22 cellular contexts compared by ENCODE assay signal in the genomic region with DNA sequence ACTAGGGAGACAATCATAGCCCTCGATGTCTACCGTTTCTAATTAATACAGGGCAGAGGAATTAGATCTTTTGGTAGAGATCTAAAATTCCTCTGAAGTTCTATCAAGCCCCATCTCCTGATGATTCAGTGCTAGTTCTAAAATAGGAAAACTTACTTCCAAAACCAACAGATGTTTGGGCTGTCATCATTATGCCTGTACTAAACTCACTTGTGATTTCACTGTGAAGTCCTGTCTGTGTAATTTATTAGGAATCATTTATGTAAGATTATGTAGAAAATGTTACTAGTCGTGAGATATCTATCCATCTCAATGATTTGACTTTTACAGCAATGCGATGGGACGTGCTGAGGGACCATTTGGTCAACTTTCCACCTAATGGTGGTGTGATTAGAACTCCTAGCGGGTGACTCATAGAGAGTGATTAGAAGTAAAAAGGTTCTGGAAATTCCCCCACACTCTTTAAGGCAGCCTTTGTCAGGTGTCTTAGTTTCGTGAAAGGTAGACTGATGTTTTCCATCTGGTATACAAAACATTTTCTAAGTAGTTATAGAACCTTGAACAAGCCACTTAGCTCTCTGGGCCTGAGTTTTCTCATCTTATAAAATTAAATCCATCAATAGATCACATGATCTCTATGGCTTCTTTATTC. TPM values are rescaled to one million over a fixed set of nuclear protein-coding genes. Genes with fewer than 3 reads are reported as not detected.
DNase-seq lines count a peak whose midpoint lies in the region; ATAC-seq, FAIRE-seq and TF ChIP-seq lines count a peak whose summit lies in the region.
"Had no signal": no experiment of that assay in that cellular context is flagged by ENCODE, and none has a peak within 500 bp of the region (broad histone marks: within the 10 kb centered on the region; RNA-seq: fewer than 3 reads in every experiment).

No MANE protein-coding gene starts in this region.

- no peaks in the 10 kb centered on the region for H3K27me3 Mint-ChIP-seq in activated naive CD4-positive, alpha-beta T cell treated with anti-CD3 and anti-CD28 coated beads, Interleukin-2, amount 50 U/mL, for 24 hours
- H3K27me3 Mint-ChIP-seq in CD4-positive, alpha-beta T cell, result no peaks in the 10 kb centered on the region
- H3K27me3 Mint-ChIP-seq: activated CD4-positive, alpha-beta memory T cell treated with anti-CD3 and anti-CD28 coated beads for 36 hours; T-cell had no signal

- H3K4me1 ChIP-seq in foreskin keratinocyte (peaks cover 45% of the 10 kb centered on the region), thyroid gland (peaks cover 43 to 54% of the 10 kb centered on the region in 2 donors)
- H3K4me1 ChIP-seq: psoas muscle had no signal

- TF ChIP-seq POLR2A in thyroid gland (IDR thresholded peaks at IDR 0.05), result no peak

- H3K4me1 Mint-ChIP-seq in activated naive CD4-positive, alpha-beta T cell treated with anti-CD3 and anti-CD28 coated beads, Interleukin-2, amount 50 U/mL, for 24 hours, result peaks cover 58% of the 10 kb centered on the region
- H3K4me1 Mint-ChIP-seq in CD4-positive, alpha-beta T cell (ENCODE audit: low read depth), result peaks cover 21% of the 10 kb centered on the region

- H3K4me3 ChIP-seq in thyroid gland (replicated peaks in 1 of 3), result no peak overlapping the region
- H3K4me3 ChIP-seq: psoas muscle, spleen had no signal

- peak; percentile 40 for FAIRE-seq in RCC 7860 (lab: Jason Lieb, UNC)
- FAIRE-seq: frontal cortex had no signal

- CTCF ChIA-PET in CD4-positive, alpha-beta T cell (lab: Charles Lee), result no interaction called here

- peak overlapping the region; percentile 87 for H3K27ac Mint-ChIP-seq in activated naive CD4-positive, alpha-beta T cell treated with anti-CD3 and anti-CD28 coated beads, Interleukin-2, amount 50 U/mL, for 24 hours
- no peak overlapping the region for H3K27ac Mint-ChIP-seq in CD4-positive, alpha-beta T cell
- H3K27ac Mint-ChIP-seq: activated CD4-positive, alpha-beta memory T cell treated with anti-CD3 and anti-CD28 coated beads for 36 hours; activated T-cell treated with anti-CD3 and anti-CD28 coated beads, Interleukin-2, amount 50 U/mL, for 72 hours; CD8-positive, alpha-beta T cell; T-cell had no signal

- ATAC-seq in foreskin keratinocyte, result no peak
- no peak for ATAC-seq in GM19035 (IDR thresholded peaks at IDR 0.05; ENCODE audit: unreplicated experiment)
- ATAC-seq in CD4-positive, alpha-beta T cell (ENCODE audit: poor library complexity), result no peak
- ATAC-seq: CD8-positive, alpha-beta T cell; psoas muscle; T-cell had no signal

- 91 to 96% methylated on average over 7 of the region's 7 CpGs for WGBS in thyroid gland, 2 donors

- no peak for TF ChIP-seq CTCF in foreskin keratinocyte (conservative IDR thresholded peaks at IDR 0.05)
- TF ChIP-seq CTCF in thyroid gland (IDR thresholded peaks at IDR 0.05), result no peak
- TF ChIP-seq CTCF in CD4-positive, alpha-beta T cell (IDR thresholded peaks at IDR 0.05), result no peak

- H3K36me3 ChIP-seq in thyroid gland, result no peaks in the 10 kb centered on the region
- H3K36me3 ChIP-seq: spleen had no signal

- POLR2A ChIA-PET in CD4-positive, alpha-beta T cell (lab: Charles Lee), result interaction anchor here (0.6 kb wide), 1 partner anchor 1037 kb away, joined by 4 read pairs; no protein-coding TSS in a partner anchor

- no peaks in the 10 kb centered on the region for H3K9me3 Mint-ChIP-seq in activated naive CD4-positive, alpha-beta T cell treated with anti-CD3 and anti-CD28 coated beads, Interleukin-2, amount 50 U/mL, for 24 hours
- H3K9me3 Mint-ChIP-seq in CD4-positive, alpha-beta T cell, result no peaks in the 10 kb centered on the region
- H3K9me3 Mint-ChIP-seq: activated CD4-positive, alpha-beta memory T cell treated with anti-CD3 and anti-CD28 coated beads for 36 hours; activated T-cell treated with anti-CD3 and anti-CD28 coated beads, Interleukin-2, amount 50 U/mL, for 72 hours; CD8-positive, alpha-beta T cell; T-cell had no signal

- no peak overlapping the region for H3K4me3 Mint-ChIP-seq in activated naive CD4-positive, alpha-beta T cell treated with anti-CD3 and anti-CD28 coated beads, Interleukin-2, amount 50 U/mL, for 24 hours
- no peak overlapping the region for H3K4me3 Mint-ChIP-seq in CD4-positive, alpha-beta T cell
- H3K4me3 Mint-ChIP-seq: activated CD4-positive, alpha-beta memory T cell treated with anti-CD3 and anti-CD28 coated beads for 36 hours; activated T-cell treated with anti-CD3 and anti-CD28 coated beads, Interleukin-2, amount 50 U/mL, for 72 hours; CD8-positive, alpha-beta T cell; neural crest cell; T-cell had no signal

- H3K36me3 Mint-ChIP-seq in activated naive CD4-positive, alpha-beta T cell treated with anti-CD3 and anti-CD28 coated beads, Interleukin-2, amount 50 U/mL, for 24 hours, result no peaks in the 10 kb centered on the region
- no peaks in the 10 kb centered on the region for H3K36me3 Mint-ChIP-seq in CD4-positive, alpha-beta T cell (ENCODE audit: low read depth)
- H3K36me3 Mint-ChIP-seq: activated CD4-positive, alpha-beta memory T cell treated with anti-CD3 and anti-CD28 coated beads for 36 hours; CD8-positive, alpha-beta T cell; T-cell had no signal

- DNase-seq in activated naive CD4-positive, alpha-beta T cell treated with anti-CD3 and anti-CD28 coated beads, Interleukin-2, amount 50 U/mL, for 16 hours, result no peak
- DNase-seq in RCC 7860 (ENCODE audit: low spot score), result no peak
- DNase-seq in foreskin keratinocyte, result peak in 1 of 2 donors; percentile 30
- no peak for DNase-seq in thyroid gland
- no peak for DNase-seq in CD4-positive, alpha-beta T cell
- DNase-seq in epidermal melanocyte (ENCODE audit: insufficient read length, low spot score), result no peak
- DNase-seq: ACHN; activated CD4-positive, alpha-beta memory T cell treated with anti-CD3 and anti-CD28 coated beads for 36 hours; activated T-cell treated with anti-CD3 and anti-CD28 coated beads, Interleukin-2, amount 50 U/mL, for 72 hours; CD8-positive, alpha-beta T cell; NCI-H1105 treated with DMSO at 0.1 percent for 48 hours; OCI-M1; psoas muscle; SHP77; spleen; T-cell had no signal

- H3K27me3 ChIP-seq in foreskin keratinocyte (no peaks in the 10 kb centered on the region), thyroid gland (no peaks in the 10 kb centered on the region)
- no peaks in the 10 kb centered on the region for H3K27me3 ChIP-seq in CD4-positive, alpha-beta T cell (ENCODE audit: control insufficient read depth, insufficient read depth, low read length)
- H3K27me3 ChIP-seq: spleen had no signal

- intact Hi-C loops in thyroid gland (cut with DNase I), result no loop called here
- intact Hi-C loops in CD4-positive, alpha-beta T cell (cut with DNase I, micrococcal nuclease), result no loop called here

- H3K27ac ChIP-seq in foreskin keratinocyte (peak overlapping the region; percentile 53), thyroid gland (peak overlapping the region; percentile 69 to 84 (median 77))
- H3K27ac ChIP-seq in CD4-positive, alpha-beta T cell (ENCODE audit: low read depth, low read length), result no peak overlapping the region
- H3K27ac ChIP-seq: psoas muscle, spleen had no signal

- no peaks in the 10 kb centered on the region for H3K9me3 ChIP-seq in thyroid gland
- H3K9me3 ChIP-seq in CD4-positive, alpha-beta T cell (ENCODE audit: control insufficient read depth, low read length), result no peaks in the 10 kb centered on the region
- H3K9me3 ChIP-seq: psoas muscle, spleen had no signal

RNA-seq across cellular contexts. Expression of a gene that starts 34.2 kb away (rescaled TPM):
- total RNA-seq in foreskin keratinocyte (not detected in 2 replicates), thyroid gland (1 to 10 TPM in 3 of 4 donors, under 1 TPM in 1; 0.81 to 4.6 (median 1.8) TPM)
- polyA plus RNA-seq in foreskin keratinocyte, result not detected in 2 replicates
- total RNA-seq in CD4-positive, alpha-beta T cell, result 1 to 10 TPM in 1 of 2 experiments, under 1 TPM in 1; 0.61 to 1.2 TPM
- total RNA-seq: activated CD4-positive, alpha-beta memory T cell treated with anti-CD3 and anti-CD28 coated beads for 36 hours; frontal cortex; HT-29; neural crest cell; psoas muscle; temporal lobe had no signal
